Comparison of ENCODE assay signal across 2 cellular contexts in genomic region chr5:142263346-142263745, GRCh38.
TF ChIP-seq lines count a peak whose summit lies in the region.

No MANE protein-coding gene starts in this region.

TF ChIP-seq in GM23338, 12 proteins besides CTCF, POLR2A, EP300 and RAD21:
- TF ChIP-seq, protein P1, sequence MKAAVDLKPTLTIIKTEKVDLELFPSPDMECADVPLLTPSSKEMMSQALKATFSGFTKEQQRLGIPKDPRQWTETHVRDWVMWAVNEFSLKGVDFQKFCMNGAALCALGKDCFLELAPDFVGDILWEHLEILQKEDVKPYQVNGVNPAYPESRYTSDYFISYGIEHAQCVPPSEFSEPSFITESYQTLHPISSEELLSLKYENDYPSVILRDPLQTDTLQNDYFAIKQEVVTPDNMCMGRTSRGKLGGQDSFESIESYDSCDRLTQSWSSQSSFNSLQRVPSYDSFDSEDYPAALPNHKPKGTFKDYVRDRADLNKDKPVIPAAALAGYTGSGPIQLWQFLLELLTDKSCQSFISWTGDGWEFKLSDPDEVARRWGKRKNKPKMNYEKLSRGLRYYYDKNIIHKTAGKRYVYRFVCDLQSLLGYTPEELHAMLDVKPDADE (IDR thresholded peaks at IDR 0.05), result no peak

TF ChIP-seq in H1, 55 proteins besides CTCF, POLR2A, EP300 and RAD21 (continued from another document):
- TF ChIP-seq, protein P2, sequence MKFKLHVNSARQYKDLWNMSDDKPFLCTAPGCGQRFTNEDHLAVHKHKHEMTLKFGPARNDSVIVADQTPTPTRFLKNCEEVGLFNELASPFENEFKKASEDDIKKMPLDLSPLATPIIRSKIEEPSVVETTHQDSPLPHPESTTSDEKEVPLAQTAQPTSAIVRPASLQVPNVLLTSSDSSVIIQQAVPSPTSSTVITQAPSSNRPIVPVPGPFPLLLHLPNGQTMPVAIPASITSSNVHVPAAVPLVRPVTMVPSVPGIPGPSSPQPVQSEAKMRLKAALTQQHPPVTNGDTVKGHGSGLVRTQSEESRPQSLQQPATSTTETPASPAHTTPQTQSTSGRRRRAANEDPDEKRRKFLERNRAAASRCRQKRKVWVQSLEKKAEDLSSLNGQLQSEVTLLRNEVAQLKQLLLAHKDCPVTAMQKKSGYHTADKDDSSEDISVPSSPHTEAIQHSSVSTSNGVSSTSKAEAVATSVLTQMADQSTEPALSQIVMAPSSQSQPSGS (IDR thresholded peaks at IDR 0.05; ENCODE audit: low read length), result no peak
- TF ChIP-seq TEAD4 (IDR thresholded peaks at IDR 0.05; ENCODE audit: low read depth, low read length), result no peak
